In genomic region chr15:43710431-43711131, GRCh38 we compare ENCODE assay signal across 6 cellular contexts. TPM values are rescaled to one million over a fixed set of nuclear protein-coding genes. Genes with fewer than 3 reads are reported as not detected.
"Had no signal": no experiment of that assay in that cellular context is flagged by ENCODE, and none has a peak within 500 bp of the region (broad histone marks: within the 10 kb centered on the region; RNA-seq: fewer than 3 reads in every experiment).

No MANE protein-coding gene starts in this region.

RNA-seq across cellular contexts. Expression of gene CKMT1A, which starts 16.9 kb away (rescaled TPM):
- total RNA-seq: natural killer cell treated with Interleukin-12 subunit alpha and Interleukin-12 subunit beta and Interleukin-15 and Interleukin-18, amount 100 ng/mL, for 72 hours; osteocyte; posterior vena cava; pulmonary artery endothelial cell had no signal
- polyA plus RNA-seq: smooth muscle cell, spleen had no signal
